Comparison of ENCODE assay signal across 24 cellular contexts in genomic region chr9:18810581-18810980, GRCh38.
"Had no signal": no experiment of that assay in that cellular context is flagged by ENCODE, and none has a peak within 500 bp of the region (broad histone marks: within the 10 kb centered on the region; RNA-seq: fewer than 3 reads in every experiment).

No MANE protein-coding gene starts in this region.

- H3K4me3 ChIP-seq: coronary artery, dorsolateral prefrontal cortex, esophagus muscularis mucosa, esophagus squamous epithelium, gastrocnemius medialis, gastroesophageal sphincter, heart left ventricle, heart right ventricle had no signal

- H3K27me3 Mint-ChIP-seq: dendritic cell treated with granulocyte-macrophage colony-stimulating factor and Interleukin-4, amounts not matched to agents 40 ng/mL and 50 ng/mL, for 4 days had no signal

- H3K36me3 ChIP-seq: esophagus muscularis mucosa, esophagus squamous epithelium, gastrocnemius medialis, heart left ventricle, heart right ventricle had no signal

- ATAC-seq: effector memory CD8-positive, alpha-beta T cell; esophagus mucosa; foreskin keratinocyte; gastrocnemius medialis; gastroesophageal sphincter; heart left ventricle; heart right ventricle had no signal

- H3K27ac ChIP-seq: coronary artery, dorsolateral prefrontal cortex, epithelial cell of prostate, esophagus muscularis mucosa, esophagus squamous epithelium, foreskin keratinocyte, gastrocnemius medialis, gastroesophageal sphincter, heart left ventricle, heart right ventricle had no signal

- H3K27me3 ChIP-seq: dorsolateral prefrontal cortex, esophagus muscularis mucosa, esophagus squamous epithelium, foreskin keratinocyte, gastrocnemius medialis, gastroesophageal sphincter, heart left ventricle, heart right ventricle had no signal

- H3K27ac Mint-ChIP-seq: dendritic cell treated with granulocyte-macrophage colony-stimulating factor and Interleukin-4, amounts not matched to agents 40 ng/mL and 50 ng/mL, for 4 days; effector memory CD8-positive, alpha-beta T cell; endodermal cell had no signal

- H3K9me3 Mint-ChIP-seq: dendritic cell treated with granulocyte-macrophage colony-stimulating factor and Interleukin-4, amounts not matched to agents 40 ng/mL and 50 ng/mL, for 4 days; effector memory CD8-positive, alpha-beta T cell had no signal

- DNase-seq: cortex of kidney; dermis blood vessel endothelial cell; dorsolateral prefrontal cortex; effector CD4-positive, alpha-beta T cell; effector CD8-positive, alpha-beta T cell; effector memory CD4-positive, alpha-beta T cell; effector memory CD8-positive, alpha-beta T cell; endodermal cell; erythroblast; esophagus squamous epithelium; foreskin fibroblast; foreskin keratinocyte; foreskin melanocyte; gastrocnemius medialis; glutamatergic neuron; head of caudate nucleus; heart left ventricle; heart right ventricle had no signal

- H3K4me1 ChIP-seq: foreskin keratinocyte, gastrocnemius medialis, heart left ventricle, heart right ventricle had no signal

- H3K9me3 ChIP-seq: gastrocnemius medialis had no signal

- H3K4me3 Mint-ChIP-seq: dendritic cell treated with granulocyte-macrophage colony-stimulating factor and Interleukin-4, amounts not matched to agents 40 ng/mL and 50 ng/mL, for 4 days; effector memory CD8-positive, alpha-beta T cell; endodermal cell had no signal
